8 cellular contexts compared by ENCODE assay signal in the genomic region with DNA sequence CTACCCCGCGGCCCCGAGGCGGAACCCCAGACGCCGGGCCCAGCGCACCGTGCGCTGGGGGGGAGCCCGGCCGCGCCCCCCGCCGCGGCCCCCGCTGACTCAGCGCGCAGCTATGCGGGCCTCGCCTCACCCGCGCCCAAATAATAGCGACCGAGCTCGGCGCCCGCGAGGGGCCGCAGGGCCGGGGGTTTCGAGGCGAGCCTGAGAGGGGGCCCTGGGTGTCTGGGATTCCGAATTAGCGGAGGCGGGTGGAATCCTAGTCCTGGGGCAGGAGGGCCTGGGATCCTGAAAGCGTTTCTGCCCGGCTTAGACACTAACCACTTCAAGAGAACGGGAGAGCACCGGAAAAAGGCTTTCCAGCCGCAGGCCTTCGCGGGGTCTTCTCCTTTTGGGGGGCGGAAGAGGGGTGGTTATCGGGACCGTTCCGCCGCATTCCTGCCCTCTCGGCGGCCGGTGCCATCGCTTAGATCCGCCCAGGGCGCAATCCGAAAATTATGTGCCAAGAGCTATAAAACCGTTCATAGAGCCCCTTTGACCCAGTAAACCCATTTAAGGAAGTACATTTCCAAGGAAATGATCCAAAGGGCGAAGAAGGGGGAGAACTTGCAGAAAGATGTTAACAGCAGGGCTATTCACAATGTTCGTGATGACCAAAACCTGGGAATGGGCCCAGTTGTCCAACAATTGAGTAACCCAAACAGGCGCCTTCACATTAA. TPM values are rescaled to one million over a fixed set of nuclear protein-coding genes. Genes with fewer than 3 reads are reported as not detected.
A peak's percentile ranks its signal among the peaks of the same experiment; 100 is the strongest.
DNase-seq lines count a peak whose midpoint lies in the region; ATAC-seq and TF ChIP-seq lines count a peak whose summit lies in the region.

No MANE protein-coding gene starts in this region.

- H3K4me3 Mint-ChIP-seq in Calu3 (ENCODE audit: low read depth, unreplicated experiment) (peak overlapping the region; percentile 82), nephron (peak overlapping the region; percentile 91 to 96 (median 95))
- H3K4me3 Mint-ChIP-seq in activated CD4-positive, alpha-beta memory T cell treated with anti-CD3 and anti-CD28 coated beads, Interleukin-2, amount 10 ng/mL, durations not matched to agents 7 days and 5 days = peak overlapping the region; percentile 71

- DNase-seq in Calu3 (peak; percentile 11), LoVo (ENCODE audit: low spot score) (peak; percentile 91), fibroblast of peridontal ligament (ENCODE audit: extremely low read depth) (peak; percentile 84), NCI-H2029 treated with DMSO at 0.1 percent for 48 hours (lab: John Stamatoyannopoulos, UW) (no peak)
- DNase-seq in activated CD4-positive, alpha-beta memory T cell treated with anti-CD3 and anti-CD28 coated beads, Interleukin-2, amount 10 ng/mL, durations not matched to agents 7 days and 5 days = no peak
- no peak for DNase-seq in effector CD8-positive, alpha-beta T cell (lab: John Stamatoyannopoulos, UW)

- ATAC-seq in GM21423 (IDR thresholded peaks at IDR 0.05; ENCODE audit: unreplicated experiment) = peak; percentile 22

- BruUV-seq in Calu3 (replicated peaks; lab: Mats Ljungman, UMichigan) = TSS peak; percentile 65

- peaks cover 10% of the 10 kb centered on the region for H3K4me1 Mint-ChIP-seq in Calu3 (ENCODE audit: low read depth, unreplicated experiment)
- peaks cover 26% of the 10 kb centered on the region for H3K4me1 Mint-ChIP-seq in activated CD4-positive, alpha-beta memory T cell treated with anti-CD3 and anti-CD28 coated beads, Interleukin-2, amount 10 ng/mL, durations not matched to agents 7 days and 5 days
- H3K4me1 Mint-ChIP-seq in nephron = peaks cover 29% of the 10 kb centered on the region

- CTCF ChIA-PET in Calu3 (lab: Charles Lee) = interaction anchor here (0.6 to 1.5 kb wide), 3 partner anchors 67 to 110 kb away, joined by 3 to 4 read pairs (median 3); no protein-coding TSS in a partner anchor
- CTCF ChIA-PET in activated CD4-positive, alpha-beta memory T cell treated with anti-CD3 and anti-CD28 coated beads, Interleukin-2, amount 10 ng/mL, durations not matched to agents 7 days and 5 days (lab: Charles Lee) = interaction anchor here (0.8 to 2.2 kb wide), 2 partner anchors 8 to 213 kb away, joined by 3 to 9 read pairs; a partner anchor contains a TSS

- POLR2A ChIA-PET in activated CD4-positive, alpha-beta memory T cell treated with anti-CD3 and anti-CD28 coated beads, Interleukin-2, amount 10 ng/mL, durations not matched to agents 7 days and 5 days (lab: Charles Lee) = interaction anchor here (0.6 to 3.2 kb wide), 8 partner anchors 11 to 409 kb away, joined by 3 to 25 read pairs (median 4); partner anchors contain the start of genes E2F6 and SLC66A3

- intact Hi-C loops in Calu3 (cut with micrococcal nuclease; ENCODE audit: unreplicated experiment) = loop anchor here (5.0 to 10.0 kb wide), 3 partner anchors 42 to 113 kb away; no protein-coding TSS in a partner anchor

- no peaks in the 10 kb centered on the region for H3K9me3 Mint-ChIP-seq in Calu3 (ENCODE audit: low read depth, unreplicated experiment)
- no peaks in the 10 kb centered on the region for H3K9me3 Mint-ChIP-seq in activated CD4-positive, alpha-beta memory T cell treated with anti-CD3 and anti-CD28 coated beads, Interleukin-2, amount 10 ng/mL, durations not matched to agents 7 days and 5 days
- H3K9me3 Mint-ChIP-seq in nephron = no peaks in the 10 kb centered on the region

- peaks cover 28% of the 10 kb centered on the region for H3K36me3 Mint-ChIP-seq in Calu3 (ENCODE audit: insufficient read depth, unreplicated experiment)
- H3K36me3 Mint-ChIP-seq in activated CD4-positive, alpha-beta memory T cell treated with anti-CD3 and anti-CD28 coated beads, Interleukin-2, amount 10 ng/mL, durations not matched to agents 7 days and 5 days (ENCODE audit: low read depth) = no peaks in the 10 kb centered on the region
- H3K36me3 Mint-ChIP-seq in nephron (ENCODE audit: low read depth) = no peaks in the 10 kb centered on the region

- peaks cover 21% of the 10 kb centered on the region for H3K27me3 Mint-ChIP-seq in Calu3 (ENCODE audit: unreplicated experiment)
- peaks cover 18% of the 10 kb centered on the region for H3K27me3 Mint-ChIP-seq in activated CD4-positive, alpha-beta memory T cell treated with anti-CD3 and anti-CD28 coated beads, Interleukin-2, amount 10 ng/mL, durations not matched to agents 7 days and 5 days
- H3K27me3 Mint-ChIP-seq in nephron (ENCODE audit: low read depth) = no peaks in the 10 kb centered on the region

- TF ChIP-seq CTCF in Calu3 (IDR thresholded peaks at IDR 0.05; ENCODE audit: unreplicated experiment) (no peak), nephron (IDR thresholded peaks at IDR 0.05; ENCODE audit: unreplicated experiment in 3 of 3) (no peak)

- peak overlapping the region; percentile 67 for H3K27ac Mint-ChIP-seq in Calu3 (ENCODE audit: unreplicated experiment)
- peak overlapping the region; percentile 60 for H3K27ac Mint-ChIP-seq in activated CD4-positive, alpha-beta memory T cell treated with anti-CD3 and anti-CD28 coated beads, Interleukin-2, amount 10 ng/mL, durations not matched to agents 7 days and 5 days
- peak overlapping the region; percentile 100 for H3K27ac Mint-ChIP-seq in nephron

RNA-seq across cellular contexts. Expression of gene ROCK2, which starts 0.7 kb away (rescaled TPM):
- total RNA-seq in Calu3 (2022) = 30.8 and 35.3 TPM in 2 replicates
- 10 to 100 TPM; 21.3 to 22.6 TPM for total RNA-seq in activated CD4-positive, alpha-beta memory T cell treated with anti-CD3 and anti-CD28 coated beads, Interleukin-2, amount 10 ng/mL, durations not matched to agents 7 days and 5 days

Comparison
In these comparisons a context has a peak if more than half of its experiments do, and no peak if none do; other contexts are left out.
1. DNase-seq: peak in Calu3 (single experiment), LoVo (single experiment) and fibroblast of peridontal ligament (single experiment); none in activated CD4-positive, alpha-beta memory T cell treated with anti-CD3 and anti-CD28 coated beads, Interleukin-2, amount 10 ng/mL, durations not matched to agents 7 days and 5 days (single experiment), NCI-H2029 treated with DMSO at 0.1 percent for 48 hours (single experiment) and effector CD8-positive, alpha-beta T cell (single experiment).
2. Peak in every context shown above with its lines, with median percentiles within 50 percentile points of each other: H3K27ac Mint-ChIP-seq and H3K4me3 Mint-ChIP-seq.